1 cellular context compared by ENCODE assay signal in the genomic region with DNA sequence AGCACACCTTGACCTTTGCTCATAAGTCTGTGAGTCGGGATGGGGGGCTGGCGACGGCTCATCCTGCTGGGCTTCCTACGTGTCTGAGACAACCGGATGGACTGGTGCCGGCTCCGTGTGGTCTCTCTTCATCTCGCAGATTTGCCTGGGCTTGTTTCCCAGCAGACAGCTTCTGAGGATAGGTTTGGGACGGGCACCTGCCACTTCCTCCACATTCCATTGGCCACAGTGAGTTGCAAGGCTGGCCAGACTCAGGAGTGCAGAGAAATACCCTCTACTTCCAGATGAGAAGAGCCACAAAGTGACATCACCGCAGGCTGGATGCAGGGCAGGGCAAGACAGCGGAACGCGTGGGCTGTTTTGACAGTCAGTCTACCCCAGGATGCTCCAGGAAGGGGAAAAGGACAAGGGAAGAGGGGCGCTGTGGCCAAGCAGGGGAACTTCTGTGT.
TF ChIP-seq lines count a peak whose summit lies in the region.

No MANE protein-coding gene starts in this region.

TF ChIP-seq in GM23338, 12 proteins besides CTCF, POLR2A, EP300 and RAD21 (continued from another document):
- no peak for TF ChIP-seq ZNF462 (CRISPR knock-in tag; IDR thresholded peaks at IDR 0.05)
- no peak for TF ChIP-seq STAT1 (IDR thresholded peaks at IDR 0.05; ENCODE audit: unreplicated experiment)
- TF ChIP-seq JUNB (IDR thresholded peaks at IDR 0.05; ENCODE audit: unreplicated experiment), result no peak
- TF ChIP-seq POLR2AphosphoS5 (IDR thresholded peaks at IDR 0.05; ENCODE audit: low read depth), result no peak
TF ChIP-seq in GM23338: peak in this region for 0.
